Comparison of ENCODE assay signal across 1 cellular context in genomic region chr16:10418204-10418603, GRCh38. TPM values are rescaled to one million over a fixed set of nuclear protein-coding genes. Genes with fewer than 3 reads are reported as not detected.
"Had no signal": no experiment of that assay in that cellular context is flagged by ENCODE, and none has a peak within 500 bp of the region (broad histone marks: within the 10 kb centered on the region; RNA-seq: fewer than 3 reads in every experiment).

No MANE protein-coding gene starts in this region.

RNA-seq across cellular contexts. Expression of gene ATF7IP2, which starts 32.3 kb away (rescaled TPM):
- total RNA-seq: H4 had no signal
